ENCODE assay signal across 1 cellular context in genomic region chr19:15296841-15297415, GRCh38.
TF ChIP-seq lines count a peak whose summit lies in the region.

No MANE protein-coding gene starts in this region.

TF ChIP-seq in HepG2, 621 proteins besides CTCF, POLR2A, EP300 and RAD21 (continued from another document):
- TF ChIP-seq ZNF10 (CRISPR knock-in tag; IDR thresholded peaks at IDR 0.05; ENCODE audit: borderline replicate concordance, low read depth) = no peak
- TF ChIP-seq ZNF775 (CRISPR knock-in tag; IDR thresholded peaks at IDR 0.05; ENCODE audit: borderline replicate concordance) = no peak
- TF ChIP-seq, protein P1, sequence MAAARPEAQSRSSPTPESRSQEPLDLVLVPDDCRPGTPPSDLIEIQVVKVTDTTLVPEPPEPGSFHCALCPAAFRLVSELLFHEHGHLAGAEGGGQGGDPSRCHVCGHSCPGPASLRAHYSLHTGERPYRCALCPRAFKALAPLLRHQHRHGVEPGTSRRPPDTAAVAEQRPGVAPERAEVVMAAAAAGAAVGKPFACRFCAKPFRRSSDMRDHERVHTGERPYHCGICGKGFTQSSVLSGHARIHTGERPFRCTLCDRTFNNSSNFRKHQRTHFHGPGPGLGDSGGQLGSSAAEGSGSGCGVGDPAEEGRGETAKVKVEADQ (CRISPR knock-in tag; IDR thresholded peaks at IDR 0.05; ENCODE audit: borderline replicate concordance) = no peak
- peak; percentile 67 for TF ChIP-seq HNF4G (IDR thresholded peaks at IDR 0.05; ENCODE audit: borderline replicate concordance, low read depth, low read length)
- no peak; the same call in 1 of the 2 replicates for TF ChIP-seq HNF4G (CRISPR knock-in tag; IDR thresholded peaks at IDR 0.05; ENCODE audit: borderline replicate concordance, low read depth)
- no peak for TF ChIP-seq ZNF432 (CRISPR knock-in tag; IDR thresholded peaks at IDR 0.05; ENCODE audit: borderline replicate concordance)
- TF ChIP-seq FOXK1 (CRISPR knock-in tag; IDR thresholded peaks at IDR 0.05; ENCODE audit: borderline replicate concordance, low read depth) = 0 out of 2 replicates have a peak, but pooled peaks have one; percentile 56
- TF ChIP-seq TCF7 (IDR thresholded peaks at IDR 0.05; ENCODE audit: low read depth) = peak; percentile 95
- peak; percentile 40; the same call in 1 of the 2 replicates for TF ChIP-seq NR2C2 (CRISPR knock-in tag; IDR thresholded peaks at IDR 0.05; ENCODE audit: borderline replicate concordance)
- no peak for TF ChIP-seq SMARCC2 (IDR thresholded peaks at IDR 0.05)
- 0 out of 2 replicates have a peak, but pooled peaks have one; percentile 25 for TF ChIP-seq MLX (CRISPR knock-in tag; IDR thresholded peaks at IDR 0.05)
- TF ChIP-seq, protein P2, sequence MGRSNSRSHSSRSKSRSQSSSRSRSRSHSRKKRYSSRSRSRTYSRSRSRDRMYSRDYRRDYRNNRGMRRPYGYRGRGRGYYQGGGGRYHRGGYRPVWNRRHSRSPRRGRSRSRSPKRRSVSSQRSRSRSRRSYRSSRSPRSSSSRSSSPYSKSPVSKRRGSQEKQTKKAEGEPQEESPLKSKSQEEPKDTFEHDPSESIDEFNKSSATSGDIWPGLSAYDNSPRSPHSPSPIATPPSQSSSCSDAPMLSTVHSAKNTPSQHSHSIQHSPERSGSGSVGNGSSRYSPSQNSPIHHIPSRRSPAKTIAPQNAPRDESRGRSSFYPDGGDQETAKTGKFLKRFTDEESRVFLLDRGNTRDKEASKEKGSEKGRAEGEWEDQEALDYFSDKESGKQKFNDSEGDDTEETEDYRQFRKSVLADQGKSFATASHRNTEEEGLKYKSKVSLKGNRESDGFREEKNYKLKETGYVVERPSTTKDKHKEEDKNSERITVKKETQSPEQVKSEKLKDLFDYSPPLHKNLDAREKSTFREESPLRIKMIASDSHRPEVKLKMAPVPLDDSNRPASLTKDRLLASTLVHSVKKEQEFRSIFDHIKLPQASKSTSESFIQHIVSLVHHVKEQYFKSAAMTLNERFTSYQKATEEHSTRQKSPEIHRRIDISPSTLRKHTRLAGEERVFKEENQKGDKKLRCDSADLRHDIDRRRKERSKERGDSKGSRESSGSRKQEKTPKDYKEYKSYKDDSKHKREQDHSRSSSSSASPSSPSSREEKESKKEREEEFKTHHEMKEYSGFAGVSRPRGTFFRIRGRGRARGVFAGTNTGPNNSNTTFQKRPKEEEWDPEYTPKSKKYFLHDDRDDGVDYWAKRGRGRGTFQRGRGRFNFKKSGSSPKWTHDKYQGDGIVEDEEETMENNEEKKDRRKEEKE (IDR thresholded peaks at IDR 0.05) = no peak
- TF ChIP-seq HNRNPLL (IDR thresholded peaks at IDR 0.05; ENCODE audit: low read depth, low read length, poor library complexity, severe bottlenecking) = no peak
- TF ChIP-seq ZNF577 (CRISPR knock-in tag; IDR thresholded peaks at IDR 0.05; ENCODE audit: borderline replicate concordance, low read depth) = no peak
- peak; percentile 54; the same call in 1 of the 2 replicates for TF ChIP-seq DPF2 (CRISPR knock-in tag; IDR thresholded peaks at IDR 0.05; ENCODE audit: borderline replicate concordance, low read depth)
- TF ChIP-seq ZNF350 (CRISPR knock-in tag; IDR thresholded peaks at IDR 0.05; ENCODE audit: borderline replicate concordance, low read depth) = peak; percentile 88
- TF ChIP-seq TEAD3 (CRISPR knock-in tag; optimal IDR thresholded peaks at IDR 0.05; ENCODE audit: borderline replicate concordance) = peak; percentile 15
- no peak for TF ChIP-seq TGIF2 (CRISPR knock-in tag; IDR thresholded peaks at IDR 0.05)
- peak; percentile 47; the same call in 1 of the 2 replicates for TF ChIP-seq REPIN1 (CRISPR knock-in tag; IDR thresholded peaks at IDR 0.05; ENCODE audit: borderline replicate concordance, low read depth)
- TF ChIP-seq SRSF1 (optimal IDR thresholded peaks at IDR 0.05; ENCODE audit: low read depth, low read length) = no peak
- TF ChIP-seq PRMT3 (CRISPR knock-in tag; IDR thresholded peaks at IDR 0.05; ENCODE audit: borderline replicate concordance, low read depth) = no peak
- TF ChIP-seq ZNF83 (CRISPR knock-in tag; IDR thresholded peaks at IDR 0.05; ENCODE audit: borderline replicate concordance) = no peak
- TF ChIP-seq ARNTL (CRISPR knock-in tag; IDR thresholded peaks at IDR 0.05) = no peak
- TF ChIP-seq, protein P3, sequence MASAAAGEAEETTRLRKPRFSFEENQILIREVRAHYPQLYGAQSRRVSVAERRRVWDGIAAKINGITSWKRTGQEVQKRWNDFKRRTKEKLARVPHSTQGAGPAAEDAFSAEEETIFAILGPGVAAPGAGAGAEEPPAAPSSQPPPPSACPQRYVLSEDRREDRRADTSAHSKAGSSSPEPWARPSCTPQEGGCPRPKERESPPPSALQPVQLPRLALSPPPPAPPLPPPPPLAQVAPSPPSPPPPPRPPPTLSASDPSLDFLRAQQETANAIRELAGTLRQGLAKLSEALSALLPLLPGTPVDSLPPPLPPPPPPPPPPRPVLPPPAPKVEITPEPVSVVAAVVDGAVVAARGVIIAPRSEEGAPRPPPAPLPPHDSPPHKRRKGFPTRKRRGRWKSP (CRISPR knock-in tag; IDR thresholded peaks at IDR 0.05) = 0 out of 2 replicates have a peak, but pooled peaks have one; percentile 49
- TF ChIP-seq KIAA2018 (CRISPR knock-in tag; IDR thresholded peaks at IDR 0.05; ENCODE audit: borderline replicate concordance) = no peak
TF ChIP-seq in HepG2: peak in this region for 121.
